Comparison of ENCODE assay signal across 26 cellular contexts in genomic region chr14:77794357-77794756, GRCh38. TPM values are rescaled to one million over a fixed set of nuclear protein-coding genes. Genes with fewer than 3 reads are reported as not detected.
A peak's percentile ranks its signal among the peaks of the same experiment; 100 is the strongest.
DNase-seq lines count a peak whose midpoint lies in the region; ATAC-seq, FAIRE-seq and TF ChIP-seq lines count a peak whose summit lies in the region.
"Had no signal": no experiment of that assay in that cellular context is flagged by ENCODE, and none has a peak within 500 bp of the region (broad histone marks: within the 10 kb centered on the region; RNA-seq: fewer than 3 reads in every experiment).

No MANE protein-coding gene starts in this region.

- H3K9me3 ChIP-seq in K562 (replicated peaks; ENCODE audit: control insufficient read depth, insufficient read depth, low read depth, low read length) (no peaks in the 10 kb centered on the region), esophagus squamous epithelium (no peaks in the 10 kb centered on the region)
- H3K9me3 ChIP-seq: A549; BE2C; BLaER1 treated with 17β-estradiol and CSF1 and Interleukin-3, amounts not matched to agents 10 nM and 100 nM; HAP-1 had no signal

- TF ChIP-seq CTCF in K562 (IDR thresholded peaks at IDR 0.05 in 2 of 3, conservative IDR thresholded peaks at IDR 0.05 in 1 of 3; ENCODE audit: insufficient read depth in 2 of 3, low read depth in 1 of 3, low read length in 3 of 3) (no peak), glutamatergic neuron (IDR thresholded peaks at IDR 0.05; ENCODE audit: partially characterized antibody, unreplicated experiment) (no peak), esophagus squamous epithelium (IDR thresholded peaks at IDR 0.05) (no peak)

- H3K27ac ChIP-seq in K562 (ENCODE audit: extremely low read depth, low read depth, low read length) (no peak overlapping the region), esophagus squamous epithelium (no peak overlapping the region)
- H3K27ac ChIP-seq: 22Rv1; A549; BLaER1 treated with 17β-estradiol and CSF1 and Interleukin-3, amounts not matched to agents 10 nM and 100 nM had no signal

- H3K9ac ChIP-seq in K562 (ENCODE audit: insufficient read depth in 1 of 2, low read depth in 2 of 2, low read length in 2 of 2) = no peak overlapping the region
- H3K9ac ChIP-seq: BLaER1 treated with 17β-estradiol and CSF1 and Interleukin-3, amounts not matched to agents 10 nM and 100 nM had no signal

- H3K4me1 ChIP-seq in K562 (replicated peaks in 1 of 2; ENCODE audit: control insufficient read depth in 2 of 2, insufficient read depth in 2 of 2, low read length in 2 of 2) (peaks cover 0 to 4% of the 10 kb centered on the region in 2 experiments; a peak in 2 of 5 replicates), esophagus squamous epithelium (peaks cover 0 to 11% (median 5%) of the 10 kb centered on the region in 3 donors)
- H3K4me1 ChIP-seq: BE2C had no signal

- H3K27ac Mint-ChIP-seq in glutamatergic neuron (ENCODE audit: unreplicated experiment) = peak overlapping the region; percentile 60
- H3K27ac Mint-ChIP-seq: CD4-positive, alpha-beta T cell; CD8-positive, alpha-beta memory T cell; HFFc6 had no signal

- POLR2A ChIA-PET in K562 (lab: Yijun Ruan, JAX) = interaction anchor here (1.1 kb wide), 1 partner anchor 8 kb away, joined by 3 read pairs; no protein-coding TSS in a partner anchor

- no peak overlapping the region for H3K4me2 ChIP-seq in K562 (ENCODE audit: insufficient read depth, low read length)
- H3K4me2 ChIP-seq: A549; BLaER1 treated with 17β-estradiol and CSF1 and Interleukin-3, amounts not matched to agents 10 nM and 100 nM had no signal

- no peak for TF ChIP-seq EP300 in K562 (IDR thresholded peaks at IDR 0.05; ENCODE audit: low read length)

- DNase-seq in NCI-H82 (lab: John Stamatoyannopoulos, UW) = peak; percentile 7
- DNase-seq in NCI-H82 treated with DMSO at 0.1 percent for 48 hours (lab: John Stamatoyannopoulos, UW; ENCODE audit: unreplicated experiment) = no peak
- no peak for DNase-seq in K562 (ENCODE audit: extremely low read depth in 1 of 4, low spot score in 3 of 4)
- no peak for DNase-seq in glutamatergic neuron
- DNase-seq in stimulated activated naive CD4-positive, alpha-beta T cell (lab: John Stamatoyannopoulos, UW) = no peak
- no peak for DNase-seq in HuH-7.5 (ENCODE audit: low spot score)
- no peak for DNase-seq in HuH-7 (ENCODE audit: low spot score)
- no peak for DNase-seq in esophagus squamous epithelium (lab: John Stamatoyannopoulos, UW)
- DNase-seq: ACHN; AML-193; BE2C; CD4-positive, alpha-beta T cell; CD8-positive, alpha-beta memory T cell; DMS 273 treated with DMSO at 0.1 percent for 48 hours; DMS79; EL; GF-D8; HFFc6 had no signal

- H4K20me1 ChIP-seq in K562 (replicated peaks; ENCODE audit: control insufficient read depth, insufficient read depth, low read length) = no peaks in the 10 kb centered on the region
- H4K20me1 ChIP-seq: BLaER1 treated with 17β-estradiol and CSF1 and Interleukin-3, amounts not matched to agents 10 nM and 100 nM had no signal

- H3K4me3 Mint-ChIP-seq in glutamatergic neuron (ENCODE audit: unreplicated experiment) = peak overlapping the region; percentile 12
- H3K4me3 Mint-ChIP-seq: CD14-positive monocyte; CD4-positive, alpha-beta T cell; CD8-positive, alpha-beta memory T cell; HFFc6 had no signal

- no peaks in the 10 kb centered on the region for H3K79me2 ChIP-seq in K562 (ENCODE audit: control insufficient read depth, insufficient read depth, low read length)

- in situ Hi-C loops in K562 (cut with MboI) = no loop called here

- peaks cover 15% of the 10 kb centered on the region for H3K4me1 Mint-ChIP-seq in glutamatergic neuron (ENCODE audit: low read depth, unreplicated experiment)

- H3K27me3 ChIP-seq in K562 (ENCODE audit: control insufficient read depth in 2 of 2, insufficient read depth in 2 of 2, low read length in 2 of 2) = no peaks in the 10 kb centered on the region
- H3K27me3 ChIP-seq in esophagus squamous epithelium = peaks cover 0 to 29% (median 0%) of the 10 kb centered on the region in 4 donors
- H3K27me3 ChIP-seq: BE2C; BLaER1 treated with 17β-estradiol and CSF1 and Interleukin-3, amounts not matched to agents 10 nM and 100 nM had no signal

- no peaks in the 10 kb centered on the region for H3K9me1 ChIP-seq in K562 (ENCODE audit: control insufficient read depth, insufficient read depth, low read length)

- CTCF ChIA-PET in K562 (lab: Yijun Ruan, JAX; ENCODE audit: low intra/inter-chr PET ratio) = no interaction called here

- peaks cover 6% of the 10 kb centered on the region for H3K27me3 Mint-ChIP-seq in glutamatergic neuron (ENCODE audit: unreplicated experiment)

- TF ChIP-seq RAD21 in K562 (CRISPR knock-in tag; conservative IDR thresholded peaks at IDR 0.05 in 1 of 2, IDR thresholded peaks at IDR 0.05 in 1 of 2) = no peak

- WGBS in K562 (ENCODE audit: insufficient coverage, low coverage, missing lambda C conversion rate) = 61% methylated on average over 4 of the region's 4 CpGs
- WGBS in esophagus squamous epithelium, 2 donors = 70 to 76% methylated on average over 4 of the region's 4 CpGs

- no TSS peak for BruUV-seq in K562 (replicated peaks; lab: Mats Ljungman, UMichigan)

- H2AFZ ChIP-seq in K562 (ENCODE audit: low read depth, low read length) = no peak overlapping the region

- intact Hi-C loops in K562 (cut with micrococcal nuclease) = no loop called here
- intact Hi-C loops in esophagus squamous epithelium (cut with DNase I) = no loop called here

- no peak for TF ChIP-seq POLR2A in K562 (conservative IDR thresholded peaks at IDR 0.05)
- no peak for TF ChIP-seq POLR2A in esophagus squamous epithelium (IDR thresholded peaks at IDR 0.05)

- H3K4me3 ChIP-seq in K562 (no peak overlapping the region), esophagus squamous epithelium (no peak overlapping the region)
- H3K4me3 ChIP-seq: A549; BLaER1 treated with 17β-estradiol and CSF1 and Interleukin-3, amounts not matched to agents 10 nM and 100 nM; HAP-1 had no signal

- peaks cover 10% of the 10 kb centered on the region for H3K9me3 Mint-ChIP-seq in glutamatergic neuron (ENCODE audit: unreplicated experiment)
- H3K9me3 Mint-ChIP-seq: CD4-positive, alpha-beta T cell; CD8-positive, alpha-beta memory T cell; HFFc6 had no signal

- no peaks in the 10 kb centered on the region for H3K36me3 ChIP-seq in K562 (ENCODE audit: control insufficient read depth, insufficient read depth, low read length)
- no peaks in the 10 kb centered on the region for H3K36me3 ChIP-seq in esophagus squamous epithelium
- H3K36me3 ChIP-seq: BE2C; BLaER1 treated with 17β-estradiol and CSF1 and Interleukin-3, amounts not matched to agents 10 nM and 100 nM; HAP-1 had no signal

- FAIRE-seq in K562 (lab: Jason Lieb, UNC) = no peak
- FAIRE-seq: A549, D721Med, GM12891, GM18507 had no signal

- ATAC-seq in K562 = no peak
- ATAC-seq: A549 had no signal

- no peaks in the 10 kb centered on the region for H3K36me3 Mint-ChIP-seq in glutamatergic neuron (ENCODE audit: unreplicated experiment)
- H3K36me3 Mint-ChIP-seq: CD14-positive monocyte; CD8-positive, alpha-beta memory T cell had no signal

RNA-seq across cellular contexts. Expression of gene ADCK1, which starts 5.6 kb away (rescaled TPM):
- total RNA-seq in K562 (2011; cell fraction: chromatin; rRNA removed; ENCODE audit: low replicate concordance) = 17.5 and 26.5 TPM in 2 replicates
- total RNA-seq in K562 (2011; cell fraction: nucleolus; rRNA removed) = 14.8 and 18.3 TPM in 2 replicates
- 14.0 and 17.7 TPM in 2 replicates for total RNA-seq in K562 (2011; cell fraction: nucleoplasm; rRNA removed)
- total RNA-seq in K562 (2014; rRNA removed) (2.8 and 2.9 TPM in 2 replicates), K562 (2014; rRNA removed; fragmentation: Illumina TruSeq; extraction: Trizol) (3.5 and 4.1 TPM in 2 replicates), K562 (2015; rRNA removed; fragmentation: Illumina TruSeq; extraction: Trizol) (4.0 and 4.8 TPM in 2 replicates), K562 (2021) (6.4 and 7.1 TPM in 2 replicates), glutamatergic neuron (ENCODE audit: unreplicated experiment) (5.6 TPM), esophagus squamous epithelium (1 to 10 TPM; 3.6 to 5.4 (median 4.4) TPM)
- polyA plus RNA-seq in K562 (2011; rRNA removed) (6.9 and 8.8 TPM in 2 replicates), K562 (2014; fragmentation: Illumina TruSeq; extraction: Trizol) (8.9 and 9.3 TPM in 2 replicates), K562 (2014; fragmentation: Nextera tagmentation; extraction: Ambion mirVana) (1 to 10 TPM; 3.6 to 4.3 TPM), K562 (2014; rRNA removed) (4.5 and 8.1 TPM in 2 replicates)
- 12.5 and 14.5 TPM in 2 replicates for polyA plus RNA-seq in K562 (2011; cell fraction: cytosol; rRNA removed)
- polyA plus RNA-seq in K562 (2011; cell fraction: nucleus; rRNA removed) = 17.3 and 23.9 TPM in 2 replicates
- 8.0 and 9.5 TPM in 2 replicates for polyA plus RNA-seq in K562 (2012)
- polyA minus RNA-seq in K562 (2011; rRNA and poly(A)+ RNA removed) = 5.0 and 6.9 TPM in 2 replicates
- 7.6 and 7.8 TPM in 2 replicates for polyA minus RNA-seq in K562 (2011; cell fraction: cytosol; rRNA and poly(A)+ RNA removed)
- 7.7 and 9.2 TPM in 2 replicates for polyA minus RNA-seq in K562 (2011; cell fraction: nucleus; rRNA and poly(A)+ RNA removed)

RNA-seq across cellular contexts. Expression of gene SNW1, which starts 33.4 kb away (rescaled TPM):
- total RNA-seq in K562 (2011; cell fraction: chromatin; rRNA removed; ENCODE audit: low replicate concordance) = 36.2 and 47.0 TPM in 2 replicates
- total RNA-seq in K562 (2011; cell fraction: nucleolus; rRNA removed) = 17.5 and 20.7 TPM in 2 replicates
- total RNA-seq in K562 (2011; cell fraction: nucleoplasm; rRNA removed) = 15.8 and 16.1 TPM in 2 replicates
- total RNA-seq in K562 (2014; rRNA removed) (76.0 and 97.4 TPM in 2 replicates), K562 (2014; rRNA removed; fragmentation: Illumina TruSeq; extraction: Trizol) (121 and 133 TPM in 2 replicates), K562 (2015; rRNA removed; fragmentation: Illumina TruSeq; extraction: Trizol) (98.2 and 101 TPM in 2 replicates), K562 (2021) (81.3 and 92.3 TPM in 2 replicates), glutamatergic neuron (ENCODE audit: unreplicated experiment) (71.8 TPM), esophagus squamous epithelium (10 to 100 TPM; 23.1 to 45.4 (median 40.1) TPM)
- polyA plus RNA-seq in K562 (2011; rRNA removed) (40.8 and 64.4 TPM in 2 replicates), K562 (2014; fragmentation: Illumina TruSeq; extraction: Trizol) (83.1 and 111 TPM in 2 replicates), K562 (2014; fragmentation: Nextera tagmentation; extraction: Ambion mirVana) (100 to 1,000 TPM in 1 of 2 experiments, 10 to 100 TPM in 1; 79.0 to 143 TPM), K562 (2014; rRNA removed) (93.1 and 103 TPM in 2 replicates)
- 15.3 and 19.5 TPM in 2 replicates for polyA plus RNA-seq in K562 (2011; cell fraction: cytosol; rRNA removed)
- polyA plus RNA-seq in K562 (2011; cell fraction: nucleus; rRNA removed) = 20.1 and 27.2 TPM in 2 replicates
- polyA plus RNA-seq in K562 (2012) = 68.5 and 92.6 TPM in 2 replicates
- polyA minus RNA-seq in K562 (2011; rRNA and poly(A)+ RNA removed) = 54.0 and 69.0 TPM in 2 replicates
- 19.7 and 20.8 TPM in 2 replicates for polyA minus RNA-seq in K562 (2011; cell fraction: cytosol; rRNA and poly(A)+ RNA removed)
- 12.4 and 17.1 TPM in 2 replicates for polyA minus RNA-seq in K562 (2011; cell fraction: nucleus; rRNA and poly(A)+ RNA removed)
